In genomic region chr19:16764793-16765433, GRCh38 we compare ENCODE assay signal across 22 cellular contexts. TPM values are rescaled to one million over a fixed set of nuclear protein-coding genes. Genes with fewer than 3 reads are reported as not detected.
DNase-seq lines count a peak whose midpoint lies in the region; ATAC-seq, FAIRE-seq and TF ChIP-seq lines count a peak whose summit lies in the region.
"Had no signal": no experiment of that assay in that cellular context is flagged by ENCODE, and none has a peak within 500 bp of the region (broad histone marks: within the 10 kb centered on the region; RNA-seq: fewer than 3 reads in every experiment).

No MANE protein-coding gene starts in this region.

- H3K36me3 ChIP-seq in breast epithelium: no peaks in the 10 kb centered on the region
- no peaks in the 10 kb centered on the region for H3K36me3 ChIP-seq in bronchial epithelial cell (ENCODE audit: control insufficient read depth, insufficient read depth, low read length)

- peak; percentile 74 for DNase-seq in MCF 10A (ENCODE audit: unreplicated experiment)
- no peak for DNase-seq in breast epithelium (ENCODE audit: low spot score in 2 of 2)
- peak; percentile 97 for DNase-seq in bronchial epithelial cell (ENCODE audit: low read depth)
- DNase-seq in foreskin keratinocyte: peak; percentile 95 to 98
- DNase-seq in posterior vena cava (ENCODE audit: low spot score): peak; percentile 30
- no peak for DNase-seq in DMS 273 (lab: John Stamatoyannopoulos, UW; ENCODE audit: unreplicated experiment)
- DNase-seq in C1 segment of cervical spinal cord (lab: John Stamatoyannopoulos, UW): no peak
- no peak for DNase-seq in NOMO-1 treated with DMSO at 0.1 percent for 48 hours (lab: John Stamatoyannopoulos, UW; ENCODE audit: unreplicated experiment)
- DNase-seq: AML-193; Calu3; CD4-positive, alpha-beta memory T cell; GDM1; H7 had no signal

- H3K27me3 Mint-ChIP-seq in MCF 10A (ENCODE audit: insufficient read depth, unreplicated experiment): no peaks in the 10 kb centered on the region

- intact Hi-C loops in MCF 10A (cut with micrococcal nuclease) (loop anchor here (1.0 kb wide), 1 partner anchor 46 kb away; the partner anchor contains the start of gene NWD1), breast epithelium (cut with DNase I; ENCODE audit: low total_unique reads) (no loop called here), posterior vena cava (cut with DNase I) (no loop called here)

- H3K36me3 Mint-ChIP-seq in MCF 10A (ENCODE audit: insufficient read depth, unreplicated experiment): no peaks in the 10 kb centered on the region
- H3K36me3 Mint-ChIP-seq: CD14-positive monocyte; CD4-positive, alpha-beta memory T cell had no signal

- CTCF ChIA-PET in MCF 10A (lab: Yijun Ruan, JAX): interaction anchor here (0.8 to 1.4 kb wide), 5 partner anchors 31 to 287 kb away, joined by 3 to 6 read pairs (median 3); no protein-coding TSS in a partner anchor

- TF ChIP-seq CTCF in MCF 10A (IDR thresholded peaks at IDR 0.05; ENCODE audit: unreplicated experiment) (no peak), breast epithelium (IDR thresholded peaks at IDR 0.05) (no peak), bronchial epithelial cell (IDR thresholded peaks at IDR 0.05; ENCODE audit: insufficient read depth, low read length, severe bottlenecking) (no peak), foreskin keratinocyte (conservative IDR thresholded peaks at IDR 0.05) (no peak)

- peak overlapping the region; percentile 63 for H3K4me3 Mint-ChIP-seq in MCF 10A (ENCODE audit: unreplicated experiment)
- H3K4me3 Mint-ChIP-seq: CD14-positive monocyte; CD4-positive, alpha-beta memory T cell; GM23338 had no signal

- no TSS peak for BruUV-seq in MCF 10A (replicated peaks; lab: Mats Ljungman, UMichigan)

- ATAC-seq in foreskin keratinocyte: peak; percentile 81
- ATAC-seq: A549, GM23338, HCT116 had no signal

- H3K4me1 ChIP-seq in breast epithelium (no peaks in the 10 kb centered on the region), foreskin keratinocyte (peaks cover 13% of the 10 kb centered on the region)
- H3K4me1 ChIP-seq: A549 had no signal

- no peaks in the 10 kb centered on the region for H3K9me3 Mint-ChIP-seq in MCF 10A (ENCODE audit: unreplicated experiment)

- H3K4me3 ChIP-seq in breast epithelium (no peak overlapping the region), bronchial epithelial cell (ENCODE audit: low read depth, low read length) (peak overlapping the region; percentile 6)
- H3K4me3 ChIP-seq: A549, GM23338 had no signal

- peak; percentile 89 for FAIRE-seq in bronchial epithelial cell (lab: Jason Lieb, UNC)
- FAIRE-seq: A549, GM12892, GM18507 had no signal

- no peaks in the 10 kb centered on the region for H3K9me3 ChIP-seq in breast epithelium

- TF ChIP-seq POLR2A in breast epithelium (IDR thresholded peaks at IDR 0.05): no peak

- H3K27me3 ChIP-seq in breast epithelium: no peaks in the 10 kb centered on the region
- H3K27me3 ChIP-seq in bronchial epithelial cell (ENCODE audit: control insufficient read depth, insufficient read depth, low read length): no peaks in the 10 kb centered on the region
- H3K27me3 ChIP-seq in foreskin keratinocyte: no peaks in the 10 kb centered on the region

- POLR2A ChIA-PET in MCF 10A (lab: Yijun Ruan, JAX): interaction anchor here (0.7 to 3.0 kb wide), 8 partner anchors 29 to 105 kb away, joined by 3 to 36 read pairs (median 4); partner anchors contain the start of genes NWD1, SIN3B and SMIM7

- H3K27ac ChIP-seq in breast epithelium: peak overlapping the region in 1 of 2 donors; percentile 14
- peak overlapping the region; percentile 83 for H3K27ac ChIP-seq in foreskin keratinocyte
- H3K27ac ChIP-seq: 22Rv1, A549 had no signal

- H3K27ac Mint-ChIP-seq in MCF 10A (ENCODE audit: low read depth, unreplicated experiment): peak overlapping the region; percentile 81
- H3K27ac Mint-ChIP-seq: CD14-positive monocyte, GM23338 had no signal

- H3K4me1 Mint-ChIP-seq in MCF 10A (ENCODE audit: insufficient read depth, unreplicated experiment): peaks cover 14% of the 10 kb centered on the region
- H3K4me1 Mint-ChIP-seq: GM23338 had no signal

RNA-seq across cellular contexts. Expression of gene NWD1, which starts 45.3 kb away (rescaled TPM):
- total RNA-seq in MCF 10A (2022): 0.59 and 0.63 TPM in 2 replicates
- total RNA-seq in breast epithelium: 1 to 10 TPM in 1 of 3 donors, under 1 TPM in 1, not detected in 1; 0.33 to 1.6 TPM
- total RNA-seq in bronchial epithelial cell: under 0.01 and 0.13 TPM in 2 replicates
- total RNA-seq in foreskin keratinocyte: 0.21 and 0.24 TPM in 2 replicates
- polyA plus RNA-seq in foreskin keratinocyte: 0.08 and 0.10 TPM in 2 replicates
- total RNA-seq in posterior vena cava: under 1 TPM; 0.05 TPM
- total RNA-seq: CD4-positive, alpha-beta memory T cell; Daoy; H7 had no signal
- polyA plus RNA-seq: A549; BJ; CD4-positive, alpha-beta memory T cell had no signal

Comparison
In these comparisons a context has a peak if more than half of its experiments do, and no peak if none do; other contexts are left out.
1. DNase-seq: peak in MCF 10A (single experiment), bronchial epithelial cell (single experiment), foreskin keratinocyte (2 of 2) and posterior vena cava (single experiment); none in breast epithelium (0 of 2), DMS 273 (single experiment), C1 segment of cervical spinal cord (0 of 14) and NOMO-1 treated with DMSO at 0.1 percent for 48 hours (single experiment).